15 cellular contexts compared by ENCODE assay signal in the genomic region with DNA sequence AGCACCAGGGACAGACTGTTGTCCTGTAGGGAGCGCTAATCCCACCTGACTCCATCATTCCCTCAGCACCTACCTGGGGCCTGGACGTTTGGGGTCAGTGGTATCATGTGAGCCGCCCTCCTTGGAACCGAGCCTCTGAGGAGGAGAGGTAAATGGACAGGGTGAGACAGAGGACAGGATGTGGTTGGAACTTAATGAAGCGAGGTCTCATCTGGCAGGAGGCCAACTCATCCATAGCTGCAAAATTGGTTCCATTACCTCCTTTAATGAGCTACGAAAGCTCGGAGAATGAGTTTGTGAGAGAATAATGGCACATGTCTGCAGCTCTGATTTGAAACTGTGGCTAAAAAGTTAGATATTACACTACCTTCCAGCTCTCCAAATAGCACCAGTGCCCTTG. TPM values are rescaled to one million over a fixed set of nuclear protein-coding genes. Genes with fewer than 3 reads are reported as not detected.
DNase-seq lines count a peak whose midpoint lies in the region; ATAC-seq, FAIRE-seq and TF ChIP-seq lines count a peak whose summit lies in the region.
"Had no signal": no experiment of that assay in that cellular context is flagged by ENCODE, and none has a peak within 500 bp of the region (broad histone marks: within the 10 kb centered on the region; RNA-seq: fewer than 3 reads in every experiment).

No MANE protein-coding gene starts in this region.

- H3K9me3 ChIP-seq in SJCRH30 (replicated peaks) (no peaks in the 10 kb centered on the region), MM.1S (replicated peaks; ENCODE audit: insufficient read depth, low read length) (no peaks in the 10 kb centered on the region)
- H3K9me3 ChIP-seq: MG63 had no signal

- DNase-seq in NCI-H1417 (lab: John Stamatoyannopoulos, UW) (peak; percentile 52 to 81 (median 53)), NCI-H1417 treated with DMSO at 0.1 percent for 48 hours (lab: John Stamatoyannopoulos, UW) (no peak), HK-2 (ENCODE audit: unreplicated experiment) (peak; percentile 56), SJCRH30 (peak; percentile 27 to 70), kidney tubule cell (ENCODE audit: low spot score) (peak; percentile 91), MM.1S (no peak), GM19239 (ENCODE audit: insufficient read length, low spot score) (no peak)
- DNase-seq: 8988T, H7, MG63, OCI-M1 had no signal

- no peaks in the 10 kb centered on the region for H3K9me2 ChIP-seq in MM.1S (replicated peaks; ENCODE audit: insufficient read depth, low read length)

- H3K27ac ChIP-seq in SJCRH30 (no peak overlapping the region), MM.1S (ENCODE audit: low read length) (no peak overlapping the region)

- peaks cover 13% of the 10 kb centered on the region; the same call in 1 of the 2 replicates for H3K4me1 ChIP-seq in SJCRH30
- H3K4me1 ChIP-seq in MM.1S (ENCODE audit: low read length), result no peaks in the 10 kb centered on the region

- H3K79me2 ChIP-seq in MM.1S (ENCODE audit: low read length), result peaks cover 16% of the 10 kb centered on the region

- H3F3A ChIP-seq in MM.1S (ENCODE audit: insufficient read depth, low read length), result no peaks in the 10 kb centered on the region

- H3K4me2 ChIP-seq in MM.1S (ENCODE audit: low read depth, low read length), result no peak overlapping the region

- H3K4me3 ChIP-seq in SJCRH30 (no peak overlapping the region), MM.1S (ENCODE audit: low read length) (no peak overlapping the region)
- H3K4me3 ChIP-seq: MG63 had no signal

- H2AFZ ChIP-seq in MM.1S (ENCODE audit: low read length), result no peak overlapping the region

- H3K27me3 ChIP-seq in SJCRH30 (no peaks in the 10 kb centered on the region), MM.1S (replicated peaks; ENCODE audit: insufficient read depth, low read length) (no peaks in the 10 kb centered on the region)
- H3K27me3 ChIP-seq: MG63 had no signal

- no peak overlapping the region for H3K9ac ChIP-seq in MM.1S (ENCODE audit: low read length)

- FAIRE-seq in GM19239 (lab: Jason Lieb, UNC), result no peak
- FAIRE-seq: frontal cortex, G401.6 had no signal

- no peaks in the 10 kb centered on the region for H4K20me1 ChIP-seq in MM.1S (ENCODE audit: insufficient read depth, low read length)

- H3K36me3 ChIP-seq in SJCRH30, result no peaks in the 10 kb centered on the region
- H3K36me3 ChIP-seq in MM.1S (replicated peaks; ENCODE audit: insufficient read depth, low read length), result no peaks in the 10 kb centered on the region
- H3K36me3 ChIP-seq: MG63 had no signal

- no peak for ATAC-seq in HG02588 (IDR thresholded peaks at IDR 0.05; ENCODE audit: unreplicated experiment)
- ATAC-seq: sciatic nerve had no signal

- no peak for TF ChIP-seq CTCF in MM.1S (IDR thresholded peaks at IDR 0.05; ENCODE audit: low read length)

RNA-seq across cellular contexts. Expression of a gene that starts 14.0 kb away (rescaled TPM):
- 24.1 and 24.2 TPM in 2 replicates for total RNA-seq in SJCRH30 (2014; rRNA removed; shearing (Covaris generic))

RNA-seq across cellular contexts. Expression of a gene that starts 19.3 kb away (rescaled TPM):
- total RNA-seq in SJCRH30 (2014; rRNA removed; shearing (Covaris generic)), result 8.4 and 8.6 TPM in 2 replicates

RNA-seq across cellular contexts. Expression of a gene that starts 43.8 kb away (rescaled TPM):
- 0.08 TPM in 2 replicates for total RNA-seq in SJCRH30 (2014; rRNA removed; shearing (Covaris generic))

Comparison
In these comparisons a context has a peak if more than half of its experiments do, and no peak if none do; other contexts are left out.
1. DNase-seq: peak in NCI-H1417 (3 of 3), HK-2 (single experiment), SJCRH30 (2 of 2) and kidney tubule cell (single experiment); none in NCI-H1417 treated with DMSO at 0.1 percent for 48 hours (single experiment), MM.1S (single experiment) and GM19239 (single experiment).